In genomic region chr13:94822356-94822755, GRCh38 we compare ENCODE assay signal across 1 cellular context.
TF ChIP-seq lines count a peak whose summit lies in the region.

No MANE protein-coding gene starts in this region.

TF ChIP-seq in H1, 55 proteins besides CTCF, POLR2A, EP300 and RAD21:
- no peak for TF ChIP-seq TAF1 (IDR thresholded peaks at IDR 0.05; ENCODE audit: low read depth, low read length)
- TF ChIP-seq PHF8 (conservative IDR thresholded peaks at IDR 0.05; ENCODE audit: low read depth, low read length): no peak
- no peak for TF ChIP-seq TEAD4 (IDR thresholded peaks at IDR 0.05; ENCODE audit: low read depth, low read length)
- TF ChIP-seq KDM5A (IDR thresholded peaks at IDR 0.05; ENCODE audit: low read length): no peak
- TF ChIP-seq BRCA1 (IDR thresholded peaks at IDR 0.05; ENCODE audit: low read depth, low read length): no peak
- 0 out of 2 replicates have a peak, but pooled peaks have one; percentile 38 for TF ChIP-seq TCF12 (IDR thresholded peaks at IDR 0.05; ENCODE audit: low read depth, low read length)
- TF ChIP-seq, protein P1, sequence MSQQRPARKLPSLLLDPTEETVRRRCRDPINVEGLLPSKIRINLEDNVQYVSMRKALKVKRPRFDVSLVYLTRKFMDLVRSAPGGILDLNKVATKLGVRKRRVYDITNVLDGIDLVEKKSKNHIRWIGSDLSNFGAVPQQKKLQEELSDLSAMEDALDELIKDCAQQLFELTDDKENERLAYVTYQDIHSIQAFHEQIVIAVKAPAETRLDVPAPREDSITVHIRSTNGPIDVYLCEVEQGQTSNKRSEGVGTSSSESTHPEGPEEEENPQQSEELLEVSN (IDR thresholded peaks at IDR 0.05): peak; percentile 21; the same call in 1 of the 2 replicates
- no peak for TF ChIP-seq RNF2 (IDR thresholded peaks at IDR 0.05; ENCODE audit: borderline replicate concordance, low read depth, low read length, missing control alignments, poor library complexity, severe bottlenecking)
- TF ChIP-seq CBX5 (IDR thresholded peaks at IDR 0.05; ENCODE audit: low read depth, low read length): no peak
- TF ChIP-seq EGR1 (IDR thresholded peaks at IDR 0.05; ENCODE audit: borderline replicate concordance, low read depth, low read length): no peak
- no peak for TF ChIP-seq JUN (IDR thresholded peaks at IDR 0.05; ENCODE audit: low read depth, low read length)
- TF ChIP-seq JUND (IDR thresholded peaks at IDR 0.05; ENCODE audit: low read length): peak; percentile 78
TF ChIP-seq in H1: peak in this region for 3.
